8 cellular contexts compared by ENCODE assay signal in the genomic region with DNA sequence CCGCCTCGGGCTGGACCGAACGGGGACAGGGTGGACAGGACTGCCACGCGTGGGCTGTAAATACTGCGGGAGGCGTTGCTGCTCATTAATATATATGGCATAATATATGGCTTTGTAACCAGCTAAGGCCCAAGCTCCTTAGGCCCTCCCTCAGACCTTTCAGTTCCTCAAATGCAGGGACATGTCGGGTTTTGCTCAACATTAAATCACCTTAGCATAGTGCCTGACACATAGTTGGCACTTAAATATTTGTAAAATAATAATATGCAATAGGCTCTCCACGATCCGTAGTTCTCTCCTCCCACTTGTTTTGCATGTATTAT. TPM values are rescaled to one million over a fixed set of nuclear protein-coding genes. Genes with fewer than 3 reads are reported as not detected.
A peak's percentile ranks its signal among the peaks of the same experiment; 100 is the strongest.
DNase-seq lines count a peak whose midpoint lies in the region; ATAC-seq and TF ChIP-seq lines count a peak whose summit lies in the region.

No MANE protein-coding gene starts in this region.

- no peaks in the 10 kb centered on the region for H3K9me3 ChIP-seq in ectodermal cell (ENCODE audit: control insufficient read depth, low read length)

- peak in 1 of 3 donors; percentile 40 for ATAC-seq in natural killer cell

- no peaks in the 10 kb centered on the region for H3K27me3 ChIP-seq in ectodermal cell (ENCODE audit: control insufficient read depth, insufficient read depth, low read length, poor library complexity, severe bottlenecking)

- peaks cover 3% of the 10 kb centered on the region for H3K27me3 Mint-ChIP-seq in HFFc6 (ENCODE audit: insufficient read depth)
- no peaks in the 10 kb centered on the region for H3K27me3 Mint-ChIP-seq in natural killer cell (ENCODE audit: low read depth in 2 of 2)

- H3K4me3 Mint-ChIP-seq in HFFc6 (peak overlapping the region; percentile 97), natural killer cell (peak overlapping the region; percentile 96)

- H3K9me3 Mint-ChIP-seq in HFFc6 = no peaks in the 10 kb centered on the region
- no peaks in the 10 kb centered on the region for H3K9me3 Mint-ChIP-seq in natural killer cell

- H3K27ac Mint-ChIP-seq in HFFc6 = peak overlapping the region; percentile 93
- peak overlapping the region; percentile 89 to 91 for H3K27ac Mint-ChIP-seq in natural killer cell

- H3K4me1 ChIP-seq in ectodermal cell (ENCODE audit: control insufficient read depth, insufficient read depth, low read length) = no peaks in the 10 kb centered on the region

- 56 to 65% methylated on average over 9 to 10 of the region's 11 CpGs for WGBS in ectodermal cell, 2 experiments

- intact Hi-C loops in natural killer cell (cut with micrococcal nuclease) = loop anchor here (2.0 to 10.0 kb wide), 2 partner anchors 144 to 340 kb away; a partner anchor contains a TSS
- intact Hi-C loops in head of caudate nucleus (cut with DNase I) = no loop called here

- peaks cover 32% of the 10 kb centered on the region for H3K4me1 Mint-ChIP-seq in HFFc6 (ENCODE audit: low read depth)
- peaks cover 35% of the 10 kb centered on the region in 2 donors for H3K4me1 Mint-ChIP-seq in natural killer cell

- H3K36me3 Mint-ChIP-seq in HFFc6 (ENCODE audit: low read depth) (peaks cover 21% of the 10 kb centered on the region), natural killer cell (no peaks in the 10 kb centered on the region)

- TF ChIP-seq CTCF in HFFc6 (IDR thresholded peaks at IDR 0.05) (no peak), NB4 (IDR thresholded peaks at IDR 0.05; ENCODE audit: low read depth, low read length) (no peak), natural killer cell (IDR thresholded peaks at IDR 0.05) (no peak)

- peak overlapping the region; percentile 93 for H3K4me3 ChIP-seq in NB4 (ENCODE audit: low read depth, low read length)
- peak overlapping the region; percentile 71 for H3K4me3 ChIP-seq in ectodermal cell (ENCODE audit: insufficient read depth, low read depth, low read length)

- H3K27ac ChIP-seq in ectodermal cell (ENCODE audit: insufficient read depth, low read depth, low read length, poor library complexity, severe bottlenecking) = no peak overlapping the region

- DNase-seq in DMS 273 (lab: John Stamatoyannopoulos, UW; ENCODE audit: unreplicated experiment) = peak; percentile 56
- no peak for DNase-seq in DMS 273 treated with DMSO at 0.1 percent for 48 hours (lab: John Stamatoyannopoulos, UW)
- no peak for DNase-seq in HFFc6
- DNase-seq in NB4 (ENCODE audit: low read depth) = peak; percentile 74
- no peak for DNase-seq in natural killer cell
- no peak for DNase-seq in dermis blood vessel endothelial cell
- no peak for DNase-seq in head of caudate nucleus

- no peaks in the 10 kb centered on the region for H3K36me3 ChIP-seq in ectodermal cell (ENCODE audit: control insufficient read depth, insufficient read depth, low read length)

- no peak for TF ChIP-seq POLR2A in NB4 (IDR thresholded peaks at IDR 0.05; ENCODE audit: extremely low read depth, insufficient read length)

RNA-seq across cellular contexts. Expression of a gene that starts 0.4 kb away (rescaled TPM):
- total RNA-seq in HFFc6 (2021; fragmentation: NEBNext Ultra II Directional; extraction: Animal tissue kit (Norgen Biotek cat#: 25700)) = 10 to 100 TPM; 15.4 to 19.3 (median 18.0) TPM
- polyA plus RNA-seq in ectodermal cell (2013, experiment 1 of 4) = 18.4 TPM
- 19.4 TPM for polyA plus RNA-seq in ectodermal cell (2013, experiment 2 of 4)
- polyA plus RNA-seq in ectodermal cell (2013, experiment 3 of 4) = 16.8 TPM
- 17.9 TPM for polyA plus RNA-seq in ectodermal cell (2013, experiment 4 of 4)
- 10 to 100 TPM; 18.2 to 21.0 (median 20.0) TPM for total RNA-seq in natural killer cell
- total RNA-seq in dermis blood vessel endothelial cell = 16.8 and 31.2 TPM in 2 replicates

Comparison
In these comparisons a context has a peak if more than half of its experiments do, and no peak if none do; other contexts are left out.
1. DNase-seq: peak in DMS 273 (single experiment) and NB4 (single experiment); none in DMS 273 treated with DMSO at 0.1 percent for 48 hours (single experiment), HFFc6 (single experiment), natural killer cell (single experiment), dermis blood vessel endothelial cell (single experiment) and head of caudate nucleus (0 of 42).